In genomic region chr11:119481667-119482400, GRCh38 we compare ENCODE assay signal across 9 cellular contexts. TPM values are rescaled to one million over a fixed set of nuclear protein-coding genes. Genes with fewer than 3 reads are reported as not detected.
A peak's percentile ranks its signal among the peaks of the same experiment; 100 is the strongest.
DNase-seq lines count a peak whose midpoint lies in the region; ATAC-seq, FAIRE-seq and TF ChIP-seq lines count a peak whose summit lies in the region.
"Had no signal": no experiment of that assay in that cellular context is flagged by ENCODE, and none has a peak within 500 bp of the region (broad histone marks: within the 10 kb centered on the region; RNA-seq: fewer than 3 reads in every experiment).

No MANE protein-coding gene starts in this region.

- H3K14ac ChIP-seq in H1 (ENCODE audit: insufficient read length): no peak overlapping the region

- TF ChIP-seq RAD21 in H1 (IDR thresholded peaks at IDR 0.05 in 1 of 2, conservative IDR thresholded peaks at IDR 0.05 in 1 of 2; ENCODE audit: low read depth in 2 of 2, low read length in 2 of 2): no peak

- POLR2A ChIA-PET in CD4-positive, alpha-beta T cell (lab: Charles Lee): no interaction called here
- POLR2A ChIA-PET in H1 (lab: Charles Lee; ENCODE audit: partially characterized antibody): interaction anchor here (1.2 kb wide), 1 partner anchor 85 kb away, joined by 3 read pairs; no protein-coding TSS in a partner anchor

- H2BK5ac ChIP-seq in H1 (ENCODE audit: low read depth, low read length): 0 out of 2 replicates have a peak overlapping the region, but pooled peaks have one; percentile 52

- H4K8ac ChIP-seq in H1 (ENCODE audit: extremely low read depth, insufficient read depth, low read length): peak overlapping the region; percentile 45; the same call in 1 of the 2 replicates

- H3K27ac ChIP-seq in CD4-positive, alpha-beta T cell (ENCODE audit: low read depth, low read length): no peak overlapping the region
- no peak overlapping the region for H3K27ac ChIP-seq in H1 (ENCODE audit: low read depth, low read length)
- H3K27ac ChIP-seq: tibial nerve had no signal

- no peak overlapping the region for H4K5ac ChIP-seq in H1 (ENCODE audit: insufficient read length, low read depth, low read length)

- H2BK12ac ChIP-seq in H1 (ENCODE audit: low read depth, low read length): peak overlapping the region; percentile 75; the same call in 1 of the 2 replicates

- H2BK120ac ChIP-seq in H1 (replicated peaks; ENCODE audit: low read depth, low read length): no peak overlapping the region

- no peak overlapping the region for H3K23ac ChIP-seq in H1 (ENCODE audit: insufficient read length)

- no peaks in the 10 kb centered on the region for H3K79me2 ChIP-seq in H1 (ENCODE audit: control insufficient read depth in 1 of 2, insufficient read depth in 2 of 2, low read length in 2 of 2)

- H3K36me3 ChIP-seq in H1 (ENCODE audit: control insufficient read depth in 2 of 4, insufficient read depth in 4 of 4, low read length in 3 of 4): no peaks in the 10 kb centered on the region
- H3K36me3 ChIP-seq in mucosa of descending colon (ENCODE audit: low read depth): no peaks in the 10 kb centered on the region
- H3K36me3 ChIP-seq: tibial nerve had no signal

- H3K27me3 ChIP-seq in CD4-positive, alpha-beta T cell (ENCODE audit: control insufficient read depth, insufficient read depth, low read length): peaks cover 3% of the 10 kb centered on the region
- H3K27me3 ChIP-seq in H1 (replicated peaks in 1 of 4; ENCODE audit: control insufficient read depth in 3 of 4, extremely low read depth in 1 of 4, insufficient read depth in 3 of 4, low read length in 3 of 4): peaks cover 0 to 3% (median 0%) of the 10 kb centered on the region in 4 experiments; a peak in 2 of 7 replicates
- H3K27me3 ChIP-seq: tibial nerve had no signal

- H3K4me3 Mint-ChIP-seq in CD4-positive, alpha-beta T cell: no peak overlapping the region

- no peak for ATAC-seq in CD4-positive, alpha-beta T cell (ENCODE audit: poor library complexity)
- peak; percentile 4 for ATAC-seq in HG03196 (IDR thresholded peaks at IDR 0.05; ENCODE audit: unreplicated experiment)
- peak; percentile 8 for ATAC-seq in mucosa of descending colon

- peaks cover 47% of the 10 kb centered on the region for H3K27me3 Mint-ChIP-seq in CD4-positive, alpha-beta T cell

- H3K27ac Mint-ChIP-seq in CD4-positive, alpha-beta T cell: no peak overlapping the region

- H3K4me1 ChIP-seq in H1 (replicated peaks in 1 of 4; ENCODE audit: control insufficient read depth in 3 of 4, insufficient read depth in 4 of 4, low read length in 3 of 4): 0 out of 7 replicates have a peak, but pooled peaks cover 0 to 2% (median 0%) of the 10 kb centered on the region in 4 experiments
- H3K4me1 ChIP-seq in mucosa of descending colon (ENCODE audit: low read depth): no peaks in the 10 kb centered on the region

- peak overlapping the region in 1 of 2 experiments; percentile 73; a peak in 3 of 4 replicates for H3K4me2 ChIP-seq in H1 (ENCODE audit: insufficient read depth in 1 of 2, low read depth in 2 of 2, low read length in 2 of 2)

- no peaks in the 10 kb centered on the region for H3K9me3 Mint-ChIP-seq in CD4-positive, alpha-beta T cell

- H3K4me3 ChIP-seq in H1 (ENCODE audit: extremely low read depth in 1 of 4, insufficient read depth in 2 of 4, low read depth in 3 of 4, low read length in 4 of 4) (peak overlapping the region in 2 of 4 experiments; percentile 19 to 50; a peak in 3 of 8 replicates), mucosa of descending colon (no peak overlapping the region)
- H3K4me3 ChIP-seq: tibial nerve had no signal

- TF ChIP-seq POLR2A in H1 (IDR thresholded peaks at IDR 0.05; ENCODE audit: control extremely low read depth in 1 of 2, low read depth in 2 of 2, low read length in 2 of 2): no peak

- H3K4ac ChIP-seq in H1 (replicated peaks; ENCODE audit: insufficient read length, low read depth, low read length): no peak overlapping the region

- H2AFZ ChIP-seq in H1 (ENCODE audit: low read length): peak overlapping the region; percentile 72; the same call in 1 of the 2 replicates

- FAIRE-seq in H1 (lab: Jason Lieb, UNC) (no peak), D721Med (lab: Jason Lieb, UNC) (no peak)

- intact Hi-C loops in CD4-positive, alpha-beta T cell (cut with DNase I, micrococcal nuclease): loop anchor here (1.0 to 5.0 kb wide), 3 partner anchors 245 to 626 kb away; partner anchors contain the start of gene NECTIN1 (in 1 of the 2)
- intact Hi-C loops in mucosa of descending colon (cut with DNase I, micrococcal nuclease): loop anchor here (5.0 to 10.0 kb wide), 2 partner anchors 623 to 625 kb away; no protein-coding TSS in a partner anchor

- H3K4me1 Mint-ChIP-seq in CD4-positive, alpha-beta T cell (ENCODE audit: low read depth): no peaks in the 10 kb centered on the region

- H2AK5ac ChIP-seq in H1 (ENCODE audit: low read depth, low read length): no peak overlapping the region

- no peak overlapping the region for H3K56ac ChIP-seq in H1 (replicated peaks; ENCODE audit: insufficient read length, low read depth, low read length)

- H3K9ac ChIP-seq in H1 (replicated peaks in 1 of 4; ENCODE audit: extremely low read depth in 1 of 4, low read depth in 3 of 4, low read length in 3 of 4): no peak overlapping the region

- no peaks in the 10 kb centered on the region for H3K36me3 Mint-ChIP-seq in CD4-positive, alpha-beta T cell (ENCODE audit: low read depth)

- peaks cover 0 to 4% of the 10 kb centered on the region in 2 experiments for H4K20me1 ChIP-seq in H1 (replicated peaks in 1 of 2; ENCODE audit: control insufficient read depth in 1 of 2, insufficient read depth in 2 of 2, low read length in 2 of 2)

- H2BK20ac ChIP-seq in H1 (ENCODE audit: low read length): no peak overlapping the region

- H3K18ac ChIP-seq in H1 (ENCODE audit: extremely low read depth, low read length): peak overlapping the region; percentile 71; the same call in 1 of the 2 replicates

- 75% methylated on average over 21 of the region's 22 CpGs; no CpG with 5 or more reads in 1 of the 2 experiments for WGBS in H1 (ENCODE audit: extremely low coverage in 1 of 2, insufficient coverage in 1 of 2, insufficient read length in 1 of 2, insufficient replicate concordance in 2 of 2, low coverage in 1 of 2, low lambda C conversion rate in 2 of 2, missing lambda C conversion rate in 1 of 2), 2 experiments

- no peaks in the 10 kb centered on the region for H3K9me3 ChIP-seq in CD4-positive, alpha-beta T cell (ENCODE audit: control insufficient read depth, low read length)
- no peaks in the 10 kb centered on the region for H3K9me3 ChIP-seq in H1 (ENCODE audit: insufficient read depth in 2 of 2, low read depth in 1 of 2, low read length in 1 of 2)
- H3K9me3 ChIP-seq in mucosa of descending colon: no peaks in the 10 kb centered on the region
- H3K9me3 ChIP-seq: tibial nerve had no signal

- peak in 1 of 10 experiments; percentile 29 for DNase-seq in CD4-positive, alpha-beta T cell
- DNase-seq in H1 (ENCODE audit: low read depth in 1 of 2, low spot score in 2 of 2) (no peak), mucosa of descending colon (no peak), cerebellar cortex (ENCODE audit: low spot score) (no peak), D721Med (ENCODE audit: insufficient read length, low spot score) (no peak), Ammon's horn (ENCODE audit: low spot score) (no peak), NOMO-1 treated with dmso at 0.1 percent for 144 hours (lab: John Stamatoyannopoulos, UW; ENCODE audit: unreplicated experiment) (no peak)

- peak overlapping the region; percentile 61; the same call in 1 of the 2 replicates for H2BK15ac ChIP-seq in H1 (ENCODE audit: low read length)

- TF ChIP-seq EP300 in H1 (IDR thresholded peaks at IDR 0.05; ENCODE audit: borderline replicate concordance in 1 of 2, low read depth in 2 of 2, low read length in 2 of 2): no peak

- H4K91ac ChIP-seq in H1 (replicated peaks; ENCODE audit: insufficient read length, low read length): peak overlapping the region; percentile 86

- peak; percentile 21 for TF ChIP-seq CTCF in CD4-positive, alpha-beta T cell (IDR thresholded peaks at IDR 0.05)
- no peak for TF ChIP-seq CTCF in H1 (IDR thresholded peaks at IDR 0.05; ENCODE audit: control extremely low read depth in 1 of 3, insufficient read depth in 1 of 3, low read depth in 1 of 3, low read length in 3 of 3)
- TF ChIP-seq CTCF in mucosa of descending colon (IDR thresholded peaks at IDR 0.05): no peak
- no peak for TF ChIP-seq CTCF in D721Med (IDR thresholded peaks at IDR 0.05; ENCODE audit: insufficient read depth, missing control alignments)

- no peaks in the 10 kb centered on the region for H3K79me1 ChIP-seq in H1 (ENCODE audit: low read depth, low read length)

- no peaks in the 10 kb centered on the region; the same call in 1 of the 2 replicates for H3K23me2 ChIP-seq in H1 (ENCODE audit: low read depth, low read length)

- CTCF ChIA-PET in CD4-positive, alpha-beta T cell (lab: Charles Lee): no interaction called here
- CTCF ChIA-PET in H1 (lab: Charles Lee; ENCODE audit: partially characterized antibody): interaction anchor here (0.7 to 9.8 kb wide), 20 partner anchors 10 to 626 kb away, joined by 3 to 160 read pairs (median 4); partner anchors contain the start of genes NECTIN1 and USP2

TF ChIP-seq in H1, 55 proteins besides CTCF, POLR2A, EP300 and RAD21:
- TF ChIP-seq NANOG (IDR thresholded peaks at IDR 0.05; ENCODE audit: insufficient read depth, low read depth, low read length, poor library complexity, severe bottlenecking) (no peak), CHD1 (IDR thresholded peaks at IDR 0.05; ENCODE audit: low read depth, low read length) (no peak), SP1 (IDR thresholded peaks at IDR 0.05; ENCODE audit: low read depth, low read length) (no peak)

RNA-seq across cellular contexts. Expression of gene THY1, which starts 58.9 kb away (rescaled TPM):
- not detected for total RNA-seq in CD4-positive, alpha-beta T cell
- 259 and 286 TPM in 2 replicates for total RNA-seq in H1 (2021; fragmentation: NEBNext Ultra II Directional; extraction: Animal tissue kit (Norgen Biotek cat#: 25700))
- polyA plus RNA-seq in H1 (2011; rRNA removed): 2,050 and 2,479 TPM in 2 replicates
- polyA plus RNA-seq in H1 (2011; cell fraction: cytosol; rRNA removed): 1,448 TPM
- polyA plus RNA-seq in H1 (2011; cell fraction: nucleus; rRNA removed): 660 TPM
- 327 to 599 TPM (median 496 TPM) in 4 replicates for polyA plus RNA-seq in H1 (2012, experiment 1 of 2)
- polyA plus RNA-seq in H1 (2012, experiment 2 of 2): 595 TPM
- polyA plus RNA-seq in H1 (2013, experiment 1 of 2): 909 TPM
- 1,095 TPM for polyA plus RNA-seq in H1 (2013, experiment 2 of 2)
- polyA minus RNA-seq in H1 (2011; rRNA and poly(A)+ RNA removed): 708 and 816 TPM in 2 replicates
- 233 TPM for polyA minus RNA-seq in H1 (2011; cell fraction: cytosol; rRNA and poly(A)+ RNA removed)
- polyA minus RNA-seq in H1 (2011; cell fraction: nucleus; rRNA and poly(A)+ RNA removed): 264 TPM
- total RNA-seq in mucosa of descending colon: 10 to 100 TPM in 2 of 3 donors, 1 to 10 TPM in 1; 2.8 to 32.5 (median 28.3) TPM
